8 cellular contexts compared by ENCODE assay signal in the genomic region with DNA sequence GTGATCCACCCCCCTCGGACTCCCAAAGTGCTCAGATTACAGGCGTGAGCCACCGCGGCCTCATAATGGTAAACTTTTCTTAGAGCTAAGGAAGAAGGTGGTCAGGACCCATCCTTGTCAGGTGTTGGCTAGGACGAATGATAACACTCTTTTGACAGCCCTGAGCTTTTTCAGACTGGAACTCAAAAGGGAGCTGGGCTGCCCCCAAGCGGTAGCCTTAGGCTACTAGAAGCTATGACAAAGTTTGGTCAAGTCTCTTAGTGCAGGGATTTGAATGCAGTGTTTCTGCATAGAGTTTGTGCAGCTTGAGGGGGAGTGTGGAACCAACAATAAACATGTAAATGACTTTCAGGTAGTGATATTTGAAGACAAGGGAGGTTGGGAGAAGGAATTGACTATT. TPM values are rescaled to one million over a fixed set of nuclear protein-coding genes. Genes with fewer than 3 reads are reported as not detected.
A peak's percentile ranks its signal among the peaks of the same experiment; 100 is the strongest.
DNase-seq lines count a peak whose midpoint lies in the region; ATAC-seq and TF ChIP-seq lines count a peak whose summit lies in the region.

No MANE protein-coding gene starts in this region.

- no peaks in the 10 kb centered on the region for H3K9me3 ChIP-seq in lower lobe of right lung

- H3K27me3 Mint-ChIP-seq in brain, result peaks cover 6% of the 10 kb centered on the region

- peaks cover 0 to 13% (median 0%) of the 10 kb centered on the region in 5 experiments for H3K9me3 Mint-ChIP-seq in brain

- H3K4me1 Mint-ChIP-seq in brain, result peaks cover 10% of the 10 kb centered on the region

- H3K36me3 ChIP-seq in lower lobe of right lung, result no peaks in the 10 kb centered on the region

- no peak overlapping the region for H3K4me3 Mint-ChIP-seq in brain

- H3K4me1 ChIP-seq in lower lobe of right lung, result peaks cover 4% of the 10 kb centered on the region

- H3K4me3 ChIP-seq in lower lobe of right lung, result no peak overlapping the region

- peak overlapping the region in 1 of 5 experiments; percentile 2 for H3K27ac Mint-ChIP-seq in brain

- H3K36me3 Mint-ChIP-seq in brain, result no peaks in the 10 kb centered on the region

- H3K27ac ChIP-seq in lower lobe of right lung, result no peak overlapping the region

- ATAC-seq in SK-N-SH treated with all-trans-retinoic acid at 6 μM for 48 hours, result peak; percentile 70
- ATAC-seq in lower lobe of right lung, result peak in 1 of 2 donors; percentile 44
- no peak for ATAC-seq in GM21717 (IDR thresholded peaks at IDR 0.05; ENCODE audit: unreplicated experiment)

- DNase-seq in DMS53 (lab: John Stamatoyannopoulos, UW), result peak; percentile 78
- DNase-seq in HUDEP-2 (lab: John Stamatoyannopoulos, UW; ENCODE audit: unreplicated experiment in 76 of 76), result peak in 48 of 76 experiments; percentile 0 to 49 (median 13)
- peak; percentile 45 for DNase-seq in lower lobe of right lung
- DNase-seq in AG08396 (ENCODE audit: low spot score), result no peak
- no peak for DNase-seq in midbrain (lab: John Stamatoyannopoulos, UW)

- no peaks in the 10 kb centered on the region for H3K27me3 ChIP-seq in lower lobe of right lung (ENCODE audit: low read depth)

- TF ChIP-seq CTCF in brain (conservative IDR thresholded peaks at IDR 0.05) (peak; percentile 31 to 38), lower lobe of right lung (IDR thresholded peaks at IDR 0.05) (peak; percentile 50)

- intact Hi-C loops in lower lobe of right lung (cut with DNase I), result no loop called here

TF ChIP-seq in SK-N-SH treated with all-trans-retinoic acid at 6 μM for 48 hours, 23 proteins besides CTCF, POLR2A, EP300 and RAD21:
- TF ChIP-seq ZNF8 (CRISPR knock-in tag; IDR thresholded peaks at IDR 0.05), result no peak
- TF ChIP-seq BACH2 (CRISPR knock-in tag; IDR thresholded peaks at IDR 0.05; ENCODE audit: borderline replicate concordance), result no peak
- TF ChIP-seq, protein P1, sequence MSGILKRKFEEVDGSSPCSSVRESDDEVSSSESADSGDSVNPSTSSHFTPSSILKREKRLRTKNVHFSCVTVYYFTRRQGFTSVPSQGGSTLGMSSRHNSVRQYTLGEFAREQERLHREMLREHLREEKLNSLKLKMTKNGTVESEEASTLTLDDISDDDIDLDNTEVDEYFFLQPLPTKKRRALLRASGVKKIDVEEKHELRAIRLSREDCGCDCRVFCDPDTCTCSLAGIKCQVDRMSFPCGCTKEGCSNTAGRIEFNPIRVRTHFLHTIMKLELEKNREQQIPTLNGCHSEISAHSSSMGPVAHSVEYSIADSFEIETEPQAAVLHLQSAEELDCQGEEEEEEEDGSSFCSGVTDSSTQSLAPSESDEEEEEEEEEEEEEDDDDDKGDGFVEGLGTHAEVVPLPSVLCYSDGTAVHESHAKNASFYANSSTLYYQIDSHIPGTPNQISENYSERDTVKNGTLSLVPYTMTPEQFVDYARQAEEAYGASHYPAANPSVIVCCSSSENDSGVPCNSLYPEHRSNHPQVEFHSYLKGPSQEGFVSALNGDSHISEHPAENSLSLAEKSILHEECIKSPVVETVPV (CRISPR knock-in tag; IDR thresholded peaks at IDR 0.05), result no peak
- TF ChIP-seq ZC3H10 (CRISPR knock-in tag; IDR thresholded peaks at IDR 0.05), result no peak
- no peak for TF ChIP-seq CSDC2 (CRISPR knock-in tag; IDR thresholded peaks at IDR 0.05)
- no peak for TF ChIP-seq TCF4 (CRISPR knock-in tag; IDR thresholded peaks at IDR 0.05; ENCODE audit: borderline replicate concordance)
- TF ChIP-seq ARNTL (CRISPR knock-in tag; IDR thresholded peaks at IDR 0.05; ENCODE audit: borderline replicate concordance, low read depth), result no peak
- TF ChIP-seq, protein P2, sequence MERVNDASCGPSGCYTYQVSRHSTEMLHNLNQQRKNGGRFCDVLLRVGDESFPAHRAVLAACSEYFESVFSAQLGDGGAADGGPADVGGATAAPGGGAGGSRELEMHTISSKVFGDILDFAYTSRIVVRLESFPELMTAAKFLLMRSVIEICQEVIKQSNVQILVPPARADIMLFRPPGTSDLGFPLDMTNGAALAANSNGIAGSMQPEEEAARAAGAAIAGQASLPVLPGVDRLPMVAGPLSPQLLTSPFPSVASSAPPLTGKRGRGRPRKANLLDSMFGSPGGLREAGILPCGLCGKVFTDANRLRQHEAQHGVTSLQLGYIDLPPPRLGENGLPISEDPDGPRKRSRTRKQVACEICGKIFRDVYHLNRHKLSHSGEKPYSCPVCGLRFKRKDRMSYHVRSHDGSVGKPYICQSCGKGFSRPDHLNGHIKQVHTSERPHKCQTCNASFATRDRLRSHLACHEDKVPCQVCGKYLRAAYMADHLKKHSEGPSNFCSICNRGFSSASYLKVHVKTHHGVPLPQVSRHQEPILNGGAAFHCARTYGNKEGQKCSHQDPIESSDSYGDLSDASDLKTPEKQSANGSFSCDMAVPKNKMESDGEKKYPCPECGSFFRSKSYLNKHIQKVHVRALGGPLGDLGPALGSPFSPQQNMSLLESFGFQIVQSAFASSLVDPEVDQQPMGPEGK (CRISPR knock-in tag; IDR thresholded peaks at IDR 0.05; ENCODE audit: borderline replicate concordance), result no peak
- TF ChIP-seq ZFP3 (CRISPR knock-in tag; IDR thresholded peaks at IDR 0.05), result no peak
- TF ChIP-seq ZNF565 (CRISPR knock-in tag; conservative IDR thresholded peaks at IDR 0.05; ENCODE audit: low read depth), result no peak
- no peak for TF ChIP-seq ISL1 (CRISPR knock-in tag; IDR thresholded peaks at IDR 0.05)
- TF ChIP-seq ZFP30 (CRISPR knock-in tag; IDR thresholded peaks at IDR 0.05), result no peak
- TF ChIP-seq OSR1 (CRISPR knock-in tag; IDR thresholded peaks at IDR 0.05), result no peak
- no peak for TF ChIP-seq ZNF70 (CRISPR knock-in tag; IDR thresholded peaks at IDR 0.05)
- TF ChIP-seq, protein P3, sequence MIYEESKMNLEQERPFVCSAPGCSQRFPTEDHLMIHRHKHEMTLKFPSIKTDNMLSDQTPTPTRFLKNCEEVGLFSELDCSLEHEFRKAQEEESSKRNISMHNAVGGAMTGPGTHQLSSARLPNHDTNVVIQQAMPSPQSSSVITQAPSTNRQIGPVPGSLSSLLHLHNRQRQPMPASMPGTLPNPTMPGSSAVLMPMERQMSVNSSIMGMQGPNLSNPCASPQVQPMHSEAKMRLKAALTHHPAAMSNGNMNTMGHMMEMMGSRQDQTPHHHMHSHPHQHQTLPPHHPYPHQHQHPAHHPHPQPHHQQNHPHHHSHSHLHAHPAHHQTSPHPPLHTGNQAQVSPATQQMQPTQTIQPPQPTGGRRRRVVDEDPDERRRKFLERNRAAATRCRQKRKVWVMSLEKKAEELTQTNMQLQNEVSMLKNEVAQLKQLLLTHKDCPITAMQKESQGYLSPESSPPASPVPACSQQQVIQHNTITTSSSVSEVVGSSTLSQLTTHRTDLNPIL (CRISPR knock-in tag; IDR thresholded peaks at IDR 0.05; ENCODE audit: low read depth), result no peak
- no peak for TF ChIP-seq ESRRG (CRISPR knock-in tag; IDR thresholded peaks at IDR 0.05)
- no peak for TF ChIP-seq PPARA (CRISPR knock-in tag; IDR thresholded peaks at IDR 0.05; ENCODE audit: borderline replicate concordance)
- TF ChIP-seq TOX (CRISPR knock-in tag; IDR thresholded peaks at IDR 0.05; ENCODE audit: borderline replicate concordance), result no peak
- TF ChIP-seq SNAI2 (CRISPR knock-in tag; IDR thresholded peaks at IDR 0.05), result no peak

RNA-seq across cellular contexts. Expression of a gene that starts 11.8 kb away (rescaled TPM):
- polyA plus RNA-seq in brain (ENCODE audit: insufficient read depth, low read depth, low replicate concordance), result 180 TPM
- 51.6 TPM for total RNA-seq in lower lobe of right lung

RNA-seq across cellular contexts. Expression of a gene that starts 23.3 kb away (rescaled TPM):
- polyA plus RNA-seq in brain (ENCODE audit: insufficient read depth, low read depth, low replicate concordance), result 4.4 TPM
- 3.0 TPM for total RNA-seq in lower lobe of right lung

RNA-seq across cellular contexts. Expression of a gene that starts 23.5 kb away (rescaled TPM):
- 98.5 TPM for polyA plus RNA-seq in brain (ENCODE audit: insufficient read depth, low read depth, low replicate concordance)
- total RNA-seq in lower lobe of right lung, result 52.0 TPM

Comparison
In these comparisons a context has a peak if more than half of its experiments do, and no peak if none do; other contexts are left out.
1. DNase-seq: peak in DMS53 (single experiment), HUDEP-2 (48 of 76) and lower lobe of right lung (single experiment); none in AG08396 (single experiment) and midbrain (single experiment).